In genomic region chr15:55253580-55253979, GRCh38 we compare ENCODE assay signal across 13 cellular contexts. TPM values are rescaled to one million over a fixed set of nuclear protein-coding genes. Genes with fewer than 3 reads are reported as not detected.
A peak's percentile ranks its signal among the peaks of the same experiment; 100 is the strongest.
DNase-seq lines count a peak whose midpoint lies in the region; ATAC-seq and FAIRE-seq lines count a peak whose summit lies in the region.
"Had no signal": no experiment of that assay in that cellular context is flagged by ENCODE, and none has a peak within 500 bp of the region (broad histone marks: within the 10 kb centered on the region; RNA-seq: fewer than 3 reads in every experiment).

No MANE protein-coding gene starts in this region.

- FAIRE-seq in HTR-8/SVneo (lab: Jason Lieb, UNC), result no peak

- H3K27me3 ChIP-seq in naive thymus-derived CD4-positive, alpha-beta T cell (ENCODE audit: control insufficient read depth in 2 of 2, insufficient read depth in 2 of 2, low read length in 2 of 2), result no peaks in the 10 kb centered on the region
- H3K27me3 ChIP-seq: neural progenitor cell had no signal

- H3K27ac ChIP-seq in naive thymus-derived CD4-positive, alpha-beta T cell (ENCODE audit: low read depth, low read length), result no peak overlapping the region
- H3K27ac ChIP-seq: neural progenitor cell had no signal

- peaks cover 0 to 35% (median 4%) of the 10 kb centered on the region in 5 donors for H3K36me3 Mint-ChIP-seq in naive thymus-derived CD4-positive, alpha-beta T cell

- intact Hi-C loops in naive thymus-derived CD4-positive, alpha-beta T cell (cut with micrococcal nuclease), result no loop called here
- intact Hi-C loops in left colon (cut with DNase I, micrococcal nuclease), result no loop called here

- H3K36me3 ChIP-seq in naive thymus-derived CD4-positive, alpha-beta T cell (ENCODE audit: control insufficient read depth in 2 of 3, insufficient read depth in 3 of 3, low read length in 3 of 3), result no peaks in the 10 kb centered on the region
- H3K36me3 ChIP-seq: neural progenitor cell had no signal

- H3K4me3 Mint-ChIP-seq in naive thymus-derived CD4-positive, alpha-beta T cell, result peak overlapping the region in 2 of 10 donors; percentile 9 to 18
- H3K4me3 Mint-ChIP-seq: neural progenitor cell had no signal

- POLR2A ChIA-PET in naive thymus-derived CD4-positive, alpha-beta T cell (lab: Charles Lee), result interaction anchor here (1.5 kb wide), 1 partner anchor 57 kb away, joined by 3 read pairs; the partner anchor contains the start of gene RSL24D1

- CTCF ChIA-PET in naive thymus-derived CD4-positive, alpha-beta T cell (lab: Charles Lee), result no interaction called here

- H3K4me1 Mint-ChIP-seq in naive thymus-derived CD4-positive, alpha-beta T cell, result peaks cover 51 to 74% (median 69%) of the 10 kb centered on the region in 7 donors

- peak overlapping the region in 5 of 9 donors; percentile 13 to 51 (median 23) for H3K27ac Mint-ChIP-seq in naive thymus-derived CD4-positive, alpha-beta T cell
- H3K27ac Mint-ChIP-seq: neural progenitor cell had no signal

- DNase-seq in AML-193 (lab: John Stamatoyannopoulos, UW), result peak; percentile 34 to 46
- DNase-seq in LHCN-M2 (ENCODE audit: low read depth), result peak; percentile 85
- peak; percentile 6 for DNase-seq in brain pericyte (ENCODE audit: low read depth, low spot score)
- DNase-seq in naive thymus-derived CD4-positive, alpha-beta T cell, result no peak
- DNase-seq in left colon, result no peak
- no peak for DNase-seq in HTR-8/SVneo (ENCODE audit: insufficient read length, low spot score)
- DNase-seq in amniotic stem cell (lab: John Stamatoyannopoulos, UW), result no peak
- DNase-seq: GF-D8, glutamatergic neuron, NCI-H1694 treated with DMSO at 0.1 percent for 48 hours, SHP77 had no signal

- no peaks in the 10 kb centered on the region for H3K9me3 ChIP-seq in naive thymus-derived CD4-positive, alpha-beta T cell (ENCODE audit: control insufficient read depth in 2 of 3, low read length in 3 of 3)

- no peaks in the 10 kb centered on the region for H3K27me3 Mint-ChIP-seq in naive thymus-derived CD4-positive, alpha-beta T cell

- peaks cover 45 to 73% of the 10 kb centered on the region in 2 donors for H3K4me1 ChIP-seq in naive thymus-derived CD4-positive, alpha-beta T cell (ENCODE audit: control insufficient read depth in 2 of 2, insufficient read depth in 2 of 2, low read length in 2 of 2)
- H3K4me1 ChIP-seq: neural progenitor cell had no signal

- ATAC-seq in naive thymus-derived CD4-positive, alpha-beta T cell, result peak; percentile 28
- no peak for ATAC-seq in left colon
- no peak for ATAC-seq in GM19351 (IDR thresholded peaks at IDR 0.05; ENCODE audit: unreplicated experiment)

- peaks cover 0 to 1% (median 0%) of the 10 kb centered on the region in 11 donors for H3K9me3 Mint-ChIP-seq in naive thymus-derived CD4-positive, alpha-beta T cell
- H3K9me3 Mint-ChIP-seq: neural progenitor cell had no signal

- no peak overlapping the region for H3K4me3 ChIP-seq in naive thymus-derived CD4-positive, alpha-beta T cell (ENCODE audit: low read length)
- H3K4me3 ChIP-seq: neural progenitor cell had no signal

RNA-seq across cellular contexts. Expression of gene RAB27A, which starts 36.0 kb away (rescaled TPM):
- total RNA-seq in LHCN-M2 (2014; rRNA removed) (4.0 and 5.6 TPM in 2 replicates), left colon (10 to 100 TPM; 82.8 to 98.0 TPM)
- 5.8 TPM for polyA plus RNA-seq in LHCN-M2 (2012)
- total RNA-seq in naive thymus-derived CD4-positive, alpha-beta T cell, result 10 to 100 TPM; 17.1 to 69.9 (median 20.7) TPM
- 10 to 100 TPM; 17.6 to 25.4 TPM for polyA plus RNA-seq in naive thymus-derived CD4-positive, alpha-beta T cell

RNA-seq across cellular contexts. Expression of gene RSL24D1, which starts 56.8 kb away (rescaled TPM):
- total RNA-seq in LHCN-M2 (2014; rRNA removed) (61.0 and 64.8 TPM in 2 replicates), left colon (10 to 100 TPM; 36.0 to 46.0 TPM)
- 32.1 TPM for polyA plus RNA-seq in LHCN-M2 (2012)
- total RNA-seq in naive thymus-derived CD4-positive, alpha-beta T cell, result 100 to 1,000 TPM in 4 of 5 experiments, 10 to 100 TPM in 1; 75.9 to 128 (median 110) TPM
- 100 to 1,000 TPM in 1 of 2 donors, 10 to 100 TPM in 1; 65.0 to 119 TPM for polyA plus RNA-seq in naive thymus-derived CD4-positive, alpha-beta T cell

Comparison
In these comparisons a context has a peak if more than half of its experiments do, and no peak if none do; other contexts are left out.
1. DNase-seq: peak in AML-193 (2 of 2), LHCN-M2 (single experiment) and brain pericyte (single experiment); none in naive thymus-derived CD4-positive, alpha-beta T cell (0 of 9), left colon (0 of 2), HTR-8/SVneo (single experiment) and amniotic stem cell (single experiment).